Comparison of ENCODE assay signal across 24 cellular contexts in genomic region chr17:5562172-5562571, GRCh38. TPM values are rescaled to one million over a fixed set of nuclear protein-coding genes. Genes with fewer than 3 reads are reported as not detected.
DNase-seq lines count a peak whose midpoint lies in the region; ATAC-seq and FAIRE-seq lines count a peak whose summit lies in the region.
"Had no signal": no experiment of that assay in that cellular context is flagged by ENCODE, and none has a peak within 500 bp of the region (broad histone marks: within the 10 kb centered on the region; RNA-seq: fewer than 3 reads in every experiment).

No MANE protein-coding gene starts in this region.

- peak overlapping the region; percentile 69 for H3K27ac Mint-ChIP-seq in activated naive CD8-positive, alpha-beta T cell treated with anti-CD3 and anti-CD28 coated beads for 36 hours
- H3K27ac Mint-ChIP-seq in activated naive CD8-positive, alpha-beta T cell treated with anti-CD3 and anti-CD28 coated beads, Interleukin-2, amount 50 U/mL, for 24 hours: no peak overlapping the region
- peak overlapping the region in 8 of 10 donors; percentile 63 to 90 (median 78) for H3K27ac Mint-ChIP-seq in naive thymus-derived CD8-positive, alpha-beta T cell
- H3K27ac Mint-ChIP-seq: HFFc6 had no signal

- no peak for ATAC-seq in activated naive CD8-positive, alpha-beta T cell treated with anti-CD3 and anti-CD28 coated beads, Interleukin-2, amount 50 U/mL, for 24 hours
- no peak for ATAC-seq in naive thymus-derived CD8-positive, alpha-beta T cell
- no peak for ATAC-seq in HG03432 (IDR thresholded peaks at IDR 0.05; ENCODE audit: unreplicated experiment)

- H3K9me3 Mint-ChIP-seq in activated naive CD8-positive, alpha-beta T cell treated with anti-CD3 and anti-CD28 coated beads for 36 hours: peaks cover 2% of the 10 kb centered on the region
- H3K9me3 Mint-ChIP-seq in activated naive CD8-positive, alpha-beta T cell treated with anti-CD3 and anti-CD28 coated beads, Interleukin-2, amount 50 U/mL, for 24 hours: peaks cover 9% of the 10 kb centered on the region
- peaks cover 0 to 8% (median 0%) of the 10 kb centered on the region in 9 donors for H3K9me3 Mint-ChIP-seq in naive thymus-derived CD8-positive, alpha-beta T cell
- H3K9me3 Mint-ChIP-seq: HFFc6 had no signal

- no peak overlapping the region for H3K4me3 Mint-ChIP-seq in activated naive CD8-positive, alpha-beta T cell treated with anti-CD3 and anti-CD28 coated beads for 36 hours
- no peak overlapping the region for H3K4me3 Mint-ChIP-seq in activated naive CD8-positive, alpha-beta T cell treated with anti-CD3 and anti-CD28 coated beads, Interleukin-2, amount 50 U/mL, for 24 hours
- peak overlapping the region in 3 of 10 donors; percentile 20 to 62 (median 31) for H3K4me3 Mint-ChIP-seq in naive thymus-derived CD8-positive, alpha-beta T cell
- H3K4me3 Mint-ChIP-seq: CD4-positive, alpha-beta memory T cell; HFFc6 had no signal

- FAIRE-seq in HTR-8/SVneo (lab: Jason Lieb, UNC): peak; percentile 9
- FAIRE-seq: GM12892, GM19239 had no signal

- no peaks in the 10 kb centered on the region for H3K27me3 Mint-ChIP-seq in activated naive CD8-positive, alpha-beta T cell treated with anti-CD3 and anti-CD28 coated beads for 36 hours
- no peaks in the 10 kb centered on the region for H3K27me3 Mint-ChIP-seq in activated naive CD8-positive, alpha-beta T cell treated with anti-CD3 and anti-CD28 coated beads, Interleukin-2, amount 50 U/mL, for 24 hours
- no peaks in the 10 kb centered on the region for H3K27me3 Mint-ChIP-seq in naive thymus-derived CD8-positive, alpha-beta T cell
- H3K27me3 Mint-ChIP-seq: CD4-positive, alpha-beta memory T cell had no signal

- H3K36me3 Mint-ChIP-seq in activated naive CD8-positive, alpha-beta T cell treated with anti-CD3 and anti-CD28 coated beads for 36 hours: peaks cover 21% of the 10 kb centered on the region
- peaks cover 27% of the 10 kb centered on the region for H3K36me3 Mint-ChIP-seq in activated naive CD8-positive, alpha-beta T cell treated with anti-CD3 and anti-CD28 coated beads, Interleukin-2, amount 50 U/mL, for 24 hours (ENCODE audit: low read depth)
- H3K36me3 Mint-ChIP-seq in naive thymus-derived CD8-positive, alpha-beta T cell: peaks cover 4 to 50% (median 29%) of the 10 kb centered on the region in 3 donors

- DNase-seq in activated naive CD8-positive, alpha-beta T cell treated with anti-CD3 and anti-CD28 coated beads for 36 hours: no peak
- no peak for DNase-seq in activated naive CD8-positive, alpha-beta T cell treated with anti-CD3 and anti-CD28 coated beads, Interleukin-2, amount 50 U/mL, for 24 hours
- no peak for DNase-seq in HTR-8/SVneo (ENCODE audit: insufficient read length, low spot score)
- no peak for DNase-seq in naive thymus-derived CD8-positive, alpha-beta T cell
- no peak for DNase-seq in central memory CD4-positive, alpha-beta T cell
- no peak for DNase-seq in C1 segment of cervical spinal cord (lab: John Stamatoyannopoulos, UW)
- DNase-seq: Caco-2; CD4-positive, alpha-beta memory T cell; DMS 273 treated with DMSO at 0.1 percent for 48 hours; DMS79; EL; GDM1; HFFc6; KBM-7; MG63; NCI-H1694; NCI-H2029 treated with DMSO at 0.1 percent for 48 hours; NCI-H446 treated with DMSO at 0.1 percent for 48 hours; NCI-H526; PC-9; Right ventricle myocardium superior had no signal

- POLR2A ChIA-PET in naive thymus-derived CD8-positive, alpha-beta T cell (lab: Charles Lee): no interaction called here

- peaks cover 35% of the 10 kb centered on the region for H3K4me1 Mint-ChIP-seq in activated naive CD8-positive, alpha-beta T cell treated with anti-CD3 and anti-CD28 coated beads for 36 hours
- peaks cover 22% of the 10 kb centered on the region for H3K4me1 Mint-ChIP-seq in activated naive CD8-positive, alpha-beta T cell treated with anti-CD3 and anti-CD28 coated beads, Interleukin-2, amount 50 U/mL, for 24 hours
- peaks cover 34 to 62% (median 47%) of the 10 kb centered on the region in 4 donors for H3K4me1 Mint-ChIP-seq in naive thymus-derived CD8-positive, alpha-beta T cell

RNA-seq across cellular contexts. Expression of gene NLRP1, which starts 22.1 kb away (rescaled TPM):
- 10 to 100 TPM; 17.2 to 18.8 TPM for total RNA-seq in activated naive CD8-positive, alpha-beta T cell treated with anti-CD3 and anti-CD28 coated beads for 36 hours
- total RNA-seq in naive thymus-derived CD8-positive, alpha-beta T cell: 100 to 1,000 TPM; 354 to 370 TPM
- polyA plus RNA-seq in naive thymus-derived CD8-positive, alpha-beta T cell: 10 to 100 TPM; 18.4 to 47.9 (median 33.2) TPM

Comparison
In these comparisons a context has a peak if more than half of its experiments do, and no peak if none do; other contexts are left out.
1. RNA of gene NLRP1, which starts 22.1 kb away (total RNA-seq): 354 to 370 TPM in naive thymus-derived CD8-positive, alpha-beta T cell; 17.2 to 18.8 TPM in activated naive CD8-positive, alpha-beta T cell treated with anti-CD3 and anti-CD28 coated beads for 36 hours; every median in the first group is over 10 times any median in the second.